10 cellular contexts compared by ENCODE assay signal in genomic region chrX:78119521-78120227, GRCh38. TPM values are rescaled to one million over a fixed set of nuclear protein-coding genes. Genes with fewer than 3 reads are reported as not detected.
A peak's percentile ranks its signal among the peaks of the same experiment; 100 is the strongest.
DNase-seq lines count a peak whose midpoint lies in the region; ATAC-seq and TF ChIP-seq lines count a peak whose summit lies in the region.
"Had no signal": no experiment of that assay in that cellular context is flagged by ENCODE, and none has a peak within 500 bp of the region (broad histone marks: within the 10 kb centered on the region; RNA-seq: fewer than 3 reads in every experiment).

No MANE protein-coding gene starts in this region.

- TF ChIP-seq CTCF in OCI-LY3 (IDR thresholded peaks at IDR 0.05; ENCODE audit: low read depth, low read length) (peak; percentile 25), epithelial cell of esophagus (IDR thresholded peaks at IDR 0.05; ENCODE audit: insufficient read depth, low read depth, low read length, missing control alignments) (peak; percentile 31), upper lobe of right lung (IDR thresholded peaks at IDR 0.05) (peak; percentile 11), RWPE1 (conservative IDR thresholded peaks at IDR 0.05; ENCODE audit: low read depth) (no peak)

- no peak for ATAC-seq in stimulated activated naive CD8-positive, alpha-beta T cell treated with anti-CD3 and anti-CD28 coated beads, Interleukin-15, Interleukin-2, amounts not matched to agents 100 U/mL and 50 U/mL, for 24 hours
- no peak for ATAC-seq in upper lobe of right lung

- intact Hi-C loops in upper lobe of right lung (cut with DNase I) = no loop called here

- peaks cover 79% of the 10 kb centered on the region for H3K4me1 Mint-ChIP-seq in stimulated activated naive CD8-positive, alpha-beta T cell treated with anti-CD3 and anti-CD28 coated beads, Interleukin-15, Interleukin-2, amounts not matched to agents 100 ng/mL and 50 ng/mL, for 24 hours (ENCODE audit: low read depth)

- H3K36me3 ChIP-seq in OCI-LY3 (replicated peaks; ENCODE audit: low read depth, low read length) = peaks cover 79% of the 10 kb centered on the region
- H3K36me3 ChIP-seq in upper lobe of right lung = peaks cover 80% of the 10 kb centered on the region

- no peak overlapping the region for H2AFZ ChIP-seq in OCI-LY3 (ENCODE audit: low read depth, low read length)

- no peak overlapping the region for H3K4me3 ChIP-seq in OCI-LY3 (ENCODE audit: low read length)
- no peak overlapping the region for H3K4me3 ChIP-seq in epithelial cell of esophagus (ENCODE audit: low read length)
- no peak overlapping the region for H3K4me3 ChIP-seq in upper lobe of right lung
- H3K4me3 ChIP-seq: SK-N-MC had no signal

- POLR2A ChIA-PET in RWPE1 (lab: Yijun Ruan, JAX; ENCODE audit: low non-redundant PET) = no interaction called here

- H3K9me3 ChIP-seq in OCI-LY3 (ENCODE audit: insufficient read depth, low read length) (no peaks in the 10 kb centered on the region), upper lobe of right lung (no peaks in the 10 kb centered on the region)

- H4K20me1 ChIP-seq in OCI-LY3 (ENCODE audit: insufficient read depth, low read length) = peaks cover 96% of the 10 kb centered on the region

- H3K9me3 Mint-ChIP-seq in stimulated activated naive CD8-positive, alpha-beta T cell treated with anti-CD3 and anti-CD28 coated beads, Interleukin-15, Interleukin-2, amounts not matched to agents 100 ng/mL and 50 ng/mL, for 24 hours = no peaks in the 10 kb centered on the region

- H3K36me3 Mint-ChIP-seq in stimulated activated naive CD8-positive, alpha-beta T cell treated with anti-CD3 and anti-CD28 coated beads, Interleukin-15, Interleukin-2, amounts not matched to agents 100 ng/mL and 50 ng/mL, for 24 hours (ENCODE audit: low read depth) = peaks cover 84% of the 10 kb centered on the region

- CTCF ChIA-PET in RWPE1 (lab: Yijun Ruan, JAX) = no interaction called here

- H3K79me2 ChIP-seq in OCI-LY3 (ENCODE audit: low read length) = peaks cover 91% of the 10 kb centered on the region

- no peak for DNase-seq in stimulated activated naive CD8-positive, alpha-beta T cell treated with anti-CD3 and anti-CD28 coated beads, Interleukin-15, Interleukin-2, amounts not matched to agents 100 U/mL and 50 U/mL, for 24 hours
- DNase-seq in epithelial cell of esophagus (ENCODE audit: low read depth) (no peak), upper lobe of right lung (no peak), RWPE1 (ENCODE audit: low spot score) (no peak)
- no peak for DNase-seq in central memory CD4-positive, alpha-beta T cell
- no peak for DNase-seq in stimulated activated CD4-positive, alpha-beta T cell treated with anti-CD3 and anti-CD28 coated beads, Interleukin-4, amount 100 ng/mL, for 24 hours
- DNase-seq: stimulated activated CD8-positive, alpha-beta memory T cell treated with anti-CD3 and anti-CD28 coated beads, Interleukin-4, amount 100 ng/mL, for 48 hours had no signal

- no peak overlapping the region for H3K9ac ChIP-seq in OCI-LY3 (ENCODE audit: low read length)

- H3K27me3 Mint-ChIP-seq in stimulated activated naive CD8-positive, alpha-beta T cell treated with anti-CD3 and anti-CD28 coated beads, Interleukin-15, Interleukin-2, amounts not matched to agents 100 ng/mL and 50 ng/mL, for 24 hours = no peaks in the 10 kb centered on the region

- H3K4me2 ChIP-seq in OCI-LY3 (ENCODE audit: low read length) = no peak overlapping the region

- peak overlapping the region; percentile 23; the same call in 1 of the 2 replicates for H3K27ac ChIP-seq in OCI-LY3 (ENCODE audit: low read length)
- no peak overlapping the region for H3K27ac ChIP-seq in upper lobe of right lung
- no peak overlapping the region for H3K27ac ChIP-seq in RWPE1
- H3K27ac ChIP-seq: SK-N-MC had no signal

- no peak overlapping the region for H3K4me3 Mint-ChIP-seq in stimulated activated naive CD8-positive, alpha-beta T cell treated with anti-CD3 and anti-CD28 coated beads, Interleukin-15, Interleukin-2, amounts not matched to agents 100 ng/mL and 50 ng/mL, for 24 hours

- H3K27ac Mint-ChIP-seq in stimulated activated naive CD8-positive, alpha-beta T cell treated with anti-CD3 and anti-CD28 coated beads, Interleukin-15, Interleukin-2, amounts not matched to agents 100 ng/mL and 50 ng/mL, for 24 hours = peak overlapping the region; percentile 72

- H3K4me1 ChIP-seq in OCI-LY3 (ENCODE audit: low read length) (peaks cover 24% of the 10 kb centered on the region), upper lobe of right lung (no peaks in the 10 kb centered on the region)

- H3K27me3 ChIP-seq in OCI-LY3 (ENCODE audit: low read depth, low read length) (no peaks in the 10 kb centered on the region), upper lobe of right lung (no peaks in the 10 kb centered on the region)

RNA-seq across cellular contexts. Expression of gene PGK1, which starts 15.6 kb away (rescaled TPM):
- 250 TPM for total RNA-seq in upper lobe of right lung

RNA-seq across cellular contexts. Expression of gene TAF9B, which starts 19.8 kb away (rescaled TPM):
- 12.9 TPM for total RNA-seq in upper lobe of right lung
